Comparison of ENCODE assay signal across 19 cellular contexts in genomic region chr14:95329941-95330340, GRCh38.
"Had no signal": no experiment of that assay in that cellular context is flagged by ENCODE, and none has a peak within 500 bp of the region (broad histone marks: within the 10 kb centered on the region; RNA-seq: fewer than 3 reads in every experiment).

No MANE protein-coding gene starts in this region.

- ATAC-seq: esophagus mucosa; heart right ventricle; natural killer cell treated with Interleukin-12 subunit alpha and Interleukin-12 subunit beta and Interleukin-15 and Interleukin-18, amount 100 ng/mL, for 72 hours; stimulated activated naive CD8-positive, alpha-beta T cell treated with anti-CD3 and anti-CD28 coated beads, Interleukin-15, Interleukin-2, amounts not matched to agents 100 U/mL and 50 U/mL, for 24 hours had no signal

- H3K4me3 ChIP-seq: heart right ventricle, neural progenitor cell, ovary, right atrium auricular region, sigmoid colon, skin epidermis, suprapubic skin, thyroid gland, upper lobe of left lung, uterus had no signal

- H3K9me3 Mint-ChIP-seq: natural killer cell treated with Interleukin-12 subunit alpha and Interleukin-12 subunit beta and Interleukin-15 and Interleukin-18, amount 100 ng/mL, for 72 hours had no signal

- H3K4me1 ChIP-seq: heart right ventricle, neural progenitor cell, right atrium auricular region, sigmoid colon, suprapubic skin, thyroid gland, upper lobe of left lung, uterus had no signal

- H3K36me3 Mint-ChIP-seq: mesothelial cell of epicardium; natural killer cell treated with Interleukin-12 subunit alpha and Interleukin-12 subunit beta and Interleukin-15 and Interleukin-18, amount 100 ng/mL, for 72 hours; neural progenitor cell had no signal

- H3K27ac ChIP-seq: heart right ventricle, neural progenitor cell, ovary, right atrium auricular region, sigmoid colon, skin epidermis, suprapubic skin, thyroid gland, upper lobe of left lung, uterus had no signal

- H3K36me3 ChIP-seq: heart right ventricle, neural progenitor cell, ovary, right atrium auricular region, sigmoid colon, suprapubic skin, thyroid gland, upper lobe of left lung, uterus had no signal

- H3K27ac Mint-ChIP-seq: mesothelial cell of epicardium; natural killer cell treated with Interleukin-12 subunit alpha and Interleukin-12 subunit beta and Interleukin-15 and Interleukin-18, amount 100 ng/mL, for 72 hours; neural progenitor cell had no signal

- H3K9me3 ChIP-seq: ovary, right atrium auricular region, sigmoid colon, suprapubic skin, thyroid gland, upper lobe of left lung, uterus had no signal

- H3K27me3 ChIP-seq: neural progenitor cell, ovary, right atrium auricular region, sigmoid colon, suprapubic skin, thyroid gland, upper lobe of left lung, uterus had no signal

- DNase-seq: effector CD4-positive, alpha-beta T cell; heart right ventricle; hypothalamus; kidney glomerular epithelial cell; nucleus accumbens; ovary; sigmoid colon; stimulated activated CD4-positive, alpha-beta T cell treated with anti-CD3 and anti-CD28 coated beads, Interleukin-12 subunit alpha, Interleukin-12 subunit beta, amount 100 ng/mL, for 4 hours; stimulated activated naive CD8-positive, alpha-beta T cell treated with anti-CD3 and anti-CD28 coated beads, Interleukin-15, Interleukin-2, amounts not matched to agents 100 U/mL and 50 U/mL, for 24 hours; thyroid gland; uterus had no signal

- H3K4me3 Mint-ChIP-seq: mesothelial cell of epicardium; natural killer cell treated with Interleukin-12 subunit alpha and Interleukin-12 subunit beta and Interleukin-15 and Interleukin-18, amount 100 ng/mL, for 72 hours; neural progenitor cell had no signal
